Comparison of ENCODE assay signal across 25 cellular contexts in genomic region chr10:1874533-1874932, GRCh38.
"Had no signal": no experiment of that assay in that cellular context is flagged by ENCODE, and none has a peak within 500 bp of the region (broad histone marks: within the 10 kb centered on the region; RNA-seq: fewer than 3 reads in every experiment).

No MANE protein-coding gene starts in this region.

- H3K4me3 ChIP-seq: body of pancreas, cardiac muscle cell, gastroesophageal sphincter, ovary, prostate gland, thyroid gland, upper lobe of right lung had no signal

- H3K9me3 Mint-ChIP-seq: activated B cell treated with CpG ODN at 0.5 μM for 24 hours; activated CD4-positive, alpha-beta memory T cell treated with anti-CD3 and anti-CD28 coated beads for 36 hours; activated naive CD4-positive, alpha-beta T cell treated with anti-CD3 and anti-CD28 coated beads, Interleukin-2, amount 10 ng/mL, durations not matched to agents 7 days and 5 days; activated T-cell treated with anti-CD3 and anti-CD28 coated beads, Interleukin-2, amount 50 U/mL, for 72 hours; natural killer cell treated with Interleukin-12 subunit alpha and Interleukin-12 subunit beta and Interleukin-15 and Interleukin-18, amount 100 ng/mL, for 72 hours had no signal

- H3K36me3 Mint-ChIP-seq: activated CD4-positive, alpha-beta memory T cell treated with anti-CD3 and anti-CD28 coated beads for 36 hours; activated naive CD4-positive, alpha-beta T cell treated with anti-CD3 and anti-CD28 coated beads, Interleukin-2, amount 10 ng/mL, durations not matched to agents 7 days and 5 days; natural killer cell treated with Interleukin-12 subunit alpha and Interleukin-12 subunit beta and Interleukin-15 and Interleukin-18, amount 100 ng/mL, for 72 hours had no signal

- DNase-seq: activated B cell treated with CpG ODN at 0.5 μM for 24 hours; activated CD4-positive, alpha-beta memory T cell treated with anti-CD3 and anti-CD28 coated beads for 36 hours; activated CD4-positive, alpha-beta T cell treated with anti-CD3 and anti-CD28 coated beads for 36 hours; activated effector memory CD4-positive, alpha-beta T cell treated with Interleukin-2 at 50 U/mL for 16 hours; activated naive CD4-positive, alpha-beta T cell treated with anti-CD3 and anti-CD28 coated beads, Interleukin-2, amount 10 ng/mL, durations not matched to agents 7 days and 5 days; activated naive CD8-positive, alpha-beta T cell treated with anti-CD3 and anti-CD28 coated beads, Interleukin-2, amount 50 U/mL, for 24 hours; activated T-cell treated with anti-CD3 and anti-CD28 coated beads, Interleukin-2, amount 50 U/mL, for 72 hours; anterior cingulate cortex; body of pancreas; cortex of kidney; endodermal cell; head of caudate nucleus; left ventricle myocardium superior; midbrain; ovary; stimulated activated CD4-positive, alpha-beta T cell treated with anti-CD3 and anti-CD28 coated beads, Interleukin-2, amount 100 ng/mL, for 48 hours; stimulated activated naive CD4-positive, alpha-beta T cell treated with Interleukin-2 at 50 U/mL for 16 hours; substantia nigra; T1000; thyroid gland; upper lobe of right lung had no signal

- H3K27ac Mint-ChIP-seq: activated B cell treated with CpG ODN at 0.5 μM for 24 hours; activated CD4-positive, alpha-beta memory T cell treated with anti-CD3 and anti-CD28 coated beads for 36 hours; activated CD4-positive, alpha-beta T cell treated with anti-CD3 and anti-CD28 coated beads for 36 hours; activated naive CD4-positive, alpha-beta T cell treated with anti-CD3 and anti-CD28 coated beads, Interleukin-2, amount 10 ng/mL, durations not matched to agents 7 days and 5 days; activated naive CD8-positive, alpha-beta T cell treated with anti-CD3 and anti-CD28 coated beads, Interleukin-2, amount 50 U/mL, for 24 hours; activated T-cell treated with anti-CD3 and anti-CD28 coated beads, Interleukin-2, amount 50 U/mL, for 72 hours; endodermal cell; natural killer cell treated with Interleukin-12 subunit alpha and Interleukin-12 subunit beta and Interleukin-15 and Interleukin-18, amount 100 ng/mL, for 72 hours had no signal

- ATAC-seq: activated CD4-positive, alpha-beta T cell treated with anti-CD3 and anti-CD28 coated beads for 36 hours; activated naive CD8-positive, alpha-beta T cell treated with anti-CD3 and anti-CD28 coated beads, Interleukin-2, amount 50 U/mL, for 24 hours; activated T-cell treated with anti-CD3 and anti-CD28 coated beads, Interleukin-2, amount 50 U/mL, for 72 hours; body of pancreas; gastroesophageal sphincter; left ventricle myocardium superior; natural killer cell treated with Interleukin-12 subunit alpha and Interleukin-12 subunit beta and Interleukin-15 and Interleukin-18, amount 100 ng/mL, for 72 hours; upper lobe of right lung had no signal

- H3K4me3 Mint-ChIP-seq: activated B cell treated with CpG ODN at 0.5 μM for 24 hours; activated CD4-positive, alpha-beta memory T cell treated with anti-CD3 and anti-CD28 coated beads for 36 hours; activated CD4-positive, alpha-beta T cell treated with anti-CD3 and anti-CD28 coated beads for 36 hours; activated naive CD4-positive, alpha-beta T cell treated with anti-CD3 and anti-CD28 coated beads, Interleukin-2, amount 10 ng/mL, durations not matched to agents 7 days and 5 days; activated naive CD8-positive, alpha-beta T cell treated with anti-CD3 and anti-CD28 coated beads, Interleukin-2, amount 50 U/mL, for 24 hours; activated T-cell treated with anti-CD3 and anti-CD28 coated beads, Interleukin-2, amount 50 U/mL, for 72 hours; endodermal cell; natural killer cell treated with Interleukin-12 subunit alpha and Interleukin-12 subunit beta and Interleukin-15 and Interleukin-18, amount 100 ng/mL, for 72 hours had no signal

- H3K4me1 Mint-ChIP-seq: activated B cell treated with CpG ODN at 0.5 μM for 24 hours; activated CD4-positive, alpha-beta T cell treated with anti-CD3 and anti-CD28 coated beads for 36 hours; activated naive CD4-positive, alpha-beta T cell treated with anti-CD3 and anti-CD28 coated beads, Interleukin-2, amount 10 ng/mL, durations not matched to agents 7 days and 5 days; activated naive CD8-positive, alpha-beta T cell treated with anti-CD3 and anti-CD28 coated beads, Interleukin-2, amount 50 U/mL, for 24 hours had no signal

- H3K27me3 Mint-ChIP-seq: activated CD4-positive, alpha-beta T cell treated with anti-CD3 and anti-CD28 coated beads for 36 hours; activated naive CD4-positive, alpha-beta T cell treated with anti-CD3 and anti-CD28 coated beads, Interleukin-2, amount 10 ng/mL, durations not matched to agents 7 days and 5 days had no signal
